ENCODE assay signal across 24 cellular contexts in the genomic region with DNA sequence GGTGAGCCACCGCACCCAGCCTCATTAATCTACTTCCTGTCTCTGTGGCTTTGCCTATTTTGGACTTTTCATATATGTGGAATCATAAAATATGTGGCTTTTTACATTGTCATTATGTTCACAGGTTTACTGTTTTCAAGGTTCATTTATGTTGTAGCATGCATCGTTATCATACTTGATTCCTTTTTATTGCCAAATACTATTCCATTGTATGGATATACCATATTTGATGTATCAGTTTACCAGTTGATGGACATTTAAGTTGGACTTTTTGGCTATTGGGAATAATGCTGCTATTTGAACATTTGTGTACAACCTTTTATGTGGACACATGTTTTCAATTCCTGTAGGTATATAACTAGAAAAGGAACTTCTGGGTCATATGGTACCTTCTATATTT.
"Had no signal": no experiment of that assay in that cellular context is flagged by ENCODE, and none has a peak within 500 bp of the region (broad histone marks: within the 10 kb centered on the region; RNA-seq: fewer than 3 reads in every experiment).

No MANE protein-coding gene starts in this region.

- H2AFZ ChIP-seq: hepatocyte had no signal

- DNase-seq: colonic mucosa; cortex of kidney; dermis blood vessel endothelial cell; dorsolateral prefrontal cortex; effector CD4-positive, alpha-beta T cell; effector CD8-positive, alpha-beta T cell; effector memory CD4-positive, alpha-beta T cell; effector memory CD8-positive, alpha-beta T cell; endodermal cell; erythroblast; esophagus squamous epithelium; foreskin fibroblast; foreskin keratinocyte; foreskin melanocyte; gastrocnemius medialis; glutamatergic neuron; heart left ventricle; heart right ventricle had no signal

- H3K9me3 ChIP-seq: colonic mucosa, esophagus muscularis mucosa, esophagus squamous epithelium, gastrocnemius medialis, gastroesophageal sphincter, heart left ventricle, heart right ventricle had no signal

- H3K4me2 ChIP-seq: hepatocyte had no signal

- H3K27ac ChIP-seq: colonic mucosa, coronary artery, dorsolateral prefrontal cortex, epithelial cell of prostate, esophagus muscularis mucosa, esophagus squamous epithelium, foreskin keratinocyte, gastrocnemius medialis, gastroesophageal sphincter, heart left ventricle, heart right ventricle, hepatocyte had no signal

- H3K4me3 ChIP-seq: colonic mucosa, coronary artery, dorsolateral prefrontal cortex, esophagus muscularis mucosa, esophagus squamous epithelium, gastrocnemius medialis, gastroesophageal sphincter, heart left ventricle, heart right ventricle, hepatocyte had no signal

- H3K36me3 ChIP-seq: colonic mucosa, esophagus muscularis mucosa, esophagus squamous epithelium, gastrocnemius medialis, gastroesophageal sphincter, heart left ventricle, heart right ventricle had no signal

- H3K27me3 ChIP-seq: colonic mucosa, esophagus muscularis mucosa, esophagus squamous epithelium, gastrocnemius medialis, gastroesophageal sphincter, heart left ventricle, heart right ventricle, hepatocyte had no signal

- H3K4me1 ChIP-seq: colonic mucosa, gastrocnemius medialis had no signal

- ATAC-seq: effector memory CD8-positive, alpha-beta T cell; esophagus mucosa; foreskin keratinocyte; gastrocnemius medialis; gastroesophageal sphincter; heart left ventricle; heart right ventricle had no signal
